9 cellular contexts compared by ENCODE assay signal in the genomic region with DNA sequence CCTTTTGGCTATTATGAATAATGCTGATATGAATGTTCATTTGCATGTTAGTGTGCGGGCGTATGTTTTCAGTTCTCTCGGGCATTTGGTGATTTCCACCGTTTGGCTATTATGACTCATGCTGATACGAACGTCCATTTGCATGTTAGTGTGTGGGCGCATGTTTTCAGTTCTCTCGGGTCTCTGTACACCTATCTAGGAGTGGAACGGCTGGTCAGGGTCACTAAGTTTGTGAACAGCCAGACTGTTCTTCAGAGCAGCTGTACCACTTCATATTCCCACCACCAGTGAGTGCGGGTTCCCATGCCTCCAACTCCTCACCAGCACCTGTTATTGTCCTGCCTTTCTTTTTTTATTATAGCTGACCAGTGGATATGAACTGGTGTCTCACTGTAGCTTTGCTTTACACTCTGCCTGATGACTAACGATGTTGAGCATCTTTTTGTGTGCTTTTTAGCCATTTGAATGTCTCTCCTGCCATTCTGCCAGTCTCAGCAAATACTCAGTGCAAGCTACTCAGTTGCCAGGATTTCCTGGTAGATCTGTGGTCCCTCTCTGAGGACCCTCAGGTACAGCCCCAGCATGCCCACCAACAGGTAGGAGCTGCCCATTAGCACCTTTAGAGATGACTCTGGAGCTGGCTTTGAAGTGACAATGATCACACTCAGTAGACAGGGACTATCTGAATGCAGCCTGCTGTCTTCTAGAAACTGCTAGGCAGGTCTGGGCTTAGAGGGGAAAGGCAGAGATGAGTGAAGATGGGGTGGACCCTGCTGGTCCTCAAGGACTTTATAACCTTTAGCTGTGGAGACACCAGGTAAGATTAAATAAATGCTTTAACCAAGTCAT.
A peak's percentile ranks its signal among the peaks of the same experiment; 100 is the strongest.
DNase-seq lines count a peak whose midpoint lies in the region; ATAC-seq, FAIRE-seq and TF ChIP-seq lines count a peak whose summit lies in the region.
"Had no signal": no experiment of that assay in that cellular context is flagged by ENCODE, and none has a peak within 500 bp of the region (broad histone marks: within the 10 kb centered on the region; RNA-seq: fewer than 3 reads in every experiment).

No MANE protein-coding gene starts in this region.

- peak; percentile 56 for DNase-seq in activated CD4-positive, alpha-beta T cell treated with anti-CD3 and anti-CD28 coated beads for 48 hours
- DNase-seq in activated CD4-positive, alpha-beta T cell treated with anti-CD3 and anti-CD28 coated beads, Interleukin-2, amount 50 U/mL, for 1 hour: no peak
- DNase-seq in stimulated activated CD4-positive, alpha-beta T cell treated with anti-CD3 and anti-CD28 coated beads, Interleukin-2, amount 100 ng/mL, for 48 hours: peak; percentile 13 to 37
- no peak for DNase-seq in cerebellar cortex (ENCODE audit: low spot score)
- no peak for DNase-seq in NCI-H1694 (lab: John Stamatoyannopoulos, UW)
- no peak for DNase-seq in H54 (ENCODE audit: insufficient read length, low spot score)

- peak; percentile 92 for ATAC-seq in HG02678 (IDR thresholded peaks at IDR 0.05; ENCODE audit: unreplicated experiment)
- ATAC-seq in activated CD4-positive, CD25-positive, alpha-beta regulatory T cell treated with anti-CD3 and anti-CD28 coated beads, Interleukin-2, amount 50 U/mL, for 24 hours: peak; percentile 76 to 78
- ATAC-seq: A549 had no signal

- no peak for FAIRE-seq in H54 (lab: Jason Lieb, UNC)
- FAIRE-seq: A549 had no signal

- TF ChIP-seq POLR2A in H54 (IDR thresholded peaks at IDR 0.05; ENCODE audit: low read depth, low read length): no peak

Comparison
In these comparisons a context has a peak if more than half of its experiments do, and no peak if none do; other contexts are left out.
1. DNase-seq: peak in activated CD4-positive, alpha-beta T cell treated with anti-CD3 and anti-CD28 coated beads for 48 hours (single experiment) and stimulated activated CD4-positive, alpha-beta T cell treated with anti-CD3 and anti-CD28 coated beads, Interleukin-2, amount 100 ng/mL, for 48 hours (2 of 2); none in activated CD4-positive, alpha-beta T cell treated with anti-CD3 and anti-CD28 coated beads, Interleukin-2, amount 50 U/mL, for 1 hour (single experiment), cerebellar cortex (single experiment), NCI-H1694 (single experiment) and H54 (single experiment).